ENCODE assay signal across 8 cellular contexts in the genomic region with DNA sequence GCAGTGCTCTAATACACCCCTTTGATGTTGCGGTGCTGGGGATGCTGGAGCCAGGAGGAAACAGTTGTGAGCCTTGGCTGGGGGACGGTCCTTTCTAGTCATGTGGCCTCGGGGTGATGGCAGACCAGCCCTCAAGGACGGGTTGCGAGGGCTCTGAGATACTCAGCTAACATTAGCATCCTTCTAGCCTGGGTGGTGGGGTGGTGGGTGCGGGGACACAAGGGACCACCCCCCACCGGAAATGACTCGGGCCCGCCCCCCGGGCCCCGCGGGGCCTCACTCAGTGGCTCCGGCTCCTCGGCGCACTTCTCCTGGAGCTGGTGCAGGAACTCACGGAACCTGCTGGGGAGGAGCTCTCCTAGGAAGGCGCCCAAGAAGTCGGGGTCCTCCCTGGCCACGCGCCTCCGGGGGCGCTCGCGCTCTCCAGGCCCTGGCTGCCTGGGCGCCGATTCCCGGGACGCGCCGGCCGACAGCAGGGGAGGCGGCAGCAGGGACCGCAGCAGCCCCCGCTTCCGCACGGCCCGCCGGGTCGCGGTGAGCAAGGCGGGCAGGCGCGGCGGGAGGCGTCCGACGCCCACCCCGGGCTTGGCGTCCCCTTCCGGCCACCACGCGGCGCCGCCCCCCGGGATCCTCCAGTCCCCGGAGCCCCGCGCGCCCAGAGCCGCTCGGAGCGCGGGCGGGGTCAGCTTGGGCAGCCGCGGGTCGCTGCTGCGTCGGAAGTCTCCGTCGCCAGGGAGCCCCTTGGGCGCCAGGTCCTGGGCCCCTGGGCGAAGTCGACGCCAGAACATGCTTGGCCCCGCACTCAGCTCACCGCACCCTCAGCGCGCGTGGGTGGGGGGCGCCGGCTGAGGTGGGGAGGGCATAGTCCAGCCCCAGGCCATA. TPM values are rescaled to one million over a fixed set of nuclear protein-coding genes. Genes with fewer than 3 reads are reported as not detected.
DNase-seq lines count a peak whose midpoint lies in the region; ATAC-seq lines count a peak whose summit lies in the region.

No MANE protein-coding gene starts in this region.

- no peak overlapping the region for H3K4me3 Mint-ChIP-seq in activated CD4-positive, alpha-beta T cell treated with anti-CD3 and anti-CD28 coated beads for 36 hours
- H3K4me3 Mint-ChIP-seq in activated CD4-positive, alpha-beta T cell treated with anti-CD3 and anti-CD28 coated beads, Interleukin-2, amount 10 ng/mL, durations not matched to agents 7 days and 5 days = no peak overlapping the region
- peak overlapping the region; percentile 38 to 66 for H3K4me3 Mint-ChIP-seq in stimulated activated naive CD8-positive, alpha-beta T cell treated with anti-CD3 and anti-CD28 coated beads, Interleukin-15, amount 100 ng/mL, for 72 hours

- H3K4me1 Mint-ChIP-seq in activated CD4-positive, alpha-beta T cell treated with anti-CD3 and anti-CD28 coated beads for 36 hours = peaks cover 17% of the 10 kb centered on the region
- peaks cover 13% of the 10 kb centered on the region for H3K4me1 Mint-ChIP-seq in activated CD4-positive, alpha-beta T cell treated with anti-CD3 and anti-CD28 coated beads, Interleukin-2, amount 10 ng/mL, durations not matched to agents 7 days and 5 days
- H3K4me1 Mint-ChIP-seq in stimulated activated naive CD8-positive, alpha-beta T cell treated with anti-CD3 and anti-CD28 coated beads, Interleukin-15, amount 100 ng/mL, for 72 hours = peaks cover 21% of the 10 kb centered on the region

- intact Hi-C loops in activated CD4-positive, alpha-beta T cell treated with anti-CD3 and anti-CD28 coated beads for 36 hours (cut with DNase I, micrococcal nuclease) = no loop called here

- H3K9me3 ChIP-seq in adipocyte (ENCODE audit: control insufficient read depth, low read length) = no peaks in the 10 kb centered on the region

- no peaks in the 10 kb centered on the region for H3K27me3 ChIP-seq in adipocyte (replicated peaks; ENCODE audit: control insufficient read depth, insufficient read depth, low read length)

- DNase-seq in activated CD4-positive, alpha-beta T cell treated with anti-CD3 and anti-CD28 coated beads for 36 hours = peak; percentile 39
- DNase-seq in activated CD4-positive, alpha-beta T cell treated with anti-CD3 and anti-CD28 coated beads, Interleukin-2, amount 10 ng/mL, durations not matched to agents 7 days and 5 days = no peak
- DNase-seq in adipocyte (ENCODE audit: low read depth) (peak; percentile 70), iPS-NIHi11 (ENCODE audit: low spot score) (peak; percentile 54), NCI-H2107 treated with DMSO at 0.1 percent for 48 hours (lab: John Stamatoyannopoulos, UW; ENCODE audit: unreplicated experiment) (no peak), kidney tubule cell (ENCODE audit: low spot score) (no peak)
- DNase-seq in stimulated activated naive CD8-positive, alpha-beta T cell treated with anti-CD3 and anti-CD28 coated beads, Interleukin-15, amount 100 ng/mL, for 72 hours = no peak

- POLR2A ChIA-PET in activated CD4-positive, alpha-beta T cell treated with anti-CD3 and anti-CD28 coated beads for 36 hours (lab: Charles Lee) = interaction anchor here (0.6 kb wide), 1 partner anchor 456 kb away, joined by 3 read pairs; no protein-coding TSS in a partner anchor
- POLR2A ChIA-PET in activated CD4-positive, alpha-beta T cell treated with anti-CD3 and anti-CD28 coated beads, Interleukin-2, amount 10 ng/mL, durations not matched to agents 7 days and 5 days (lab: Charles Lee) = no interaction called here

- H3K9ac ChIP-seq in adipocyte (ENCODE audit: low read length) = peak overlapping the region; percentile 83

- H3K27ac Mint-ChIP-seq in activated CD4-positive, alpha-beta T cell treated with anti-CD3 and anti-CD28 coated beads for 36 hours = no peak overlapping the region
- no peak overlapping the region for H3K27ac Mint-ChIP-seq in activated CD4-positive, alpha-beta T cell treated with anti-CD3 and anti-CD28 coated beads, Interleukin-2, amount 10 ng/mL, durations not matched to agents 7 days and 5 days
- H3K27ac Mint-ChIP-seq in stimulated activated naive CD8-positive, alpha-beta T cell treated with anti-CD3 and anti-CD28 coated beads, Interleukin-15, amount 100 ng/mL, for 72 hours = no peak overlapping the region

- H3K36me3 Mint-ChIP-seq in activated CD4-positive, alpha-beta T cell treated with anti-CD3 and anti-CD28 coated beads for 36 hours (ENCODE audit: low read depth) = no peaks in the 10 kb centered on the region
- H3K36me3 Mint-ChIP-seq in activated CD4-positive, alpha-beta T cell treated with anti-CD3 and anti-CD28 coated beads, Interleukin-2, amount 10 ng/mL, durations not matched to agents 7 days and 5 days (ENCODE audit: low read depth) = peaks cover 1% of the 10 kb centered on the region

- no peak for ATAC-seq in activated CD4-positive, alpha-beta T cell treated with anti-CD3 and anti-CD28 coated beads for 36 hours
- peak; percentile 39 for ATAC-seq in stimulated activated naive CD8-positive, alpha-beta T cell treated with anti-CD3 and anti-CD28 coated beads, Interleukin-15, amount 100 ng/mL, for 72 hours
- ATAC-seq in GM21390 (IDR thresholded peaks at IDR 0.05; ENCODE audit: unreplicated experiment) = no peak

- H3K4me3 ChIP-seq in adipocyte (ENCODE audit: low read length) = peak overlapping the region; percentile 77

- CTCF ChIA-PET in activated CD4-positive, alpha-beta T cell treated with anti-CD3 and anti-CD28 coated beads for 36 hours (lab: Charles Lee) = interaction anchor here (0.8 to 8.5 kb wide), 4 partner anchors 9 to 483 kb away, joined by 3 to 96 read pairs (median 5); no protein-coding TSS in a partner anchor
- CTCF ChIA-PET in activated CD4-positive, alpha-beta T cell treated with anti-CD3 and anti-CD28 coated beads, Interleukin-2, amount 10 ng/mL, durations not matched to agents 7 days and 5 days (lab: Charles Lee) = interaction anchor here (0.6 to 3.5 kb wide), 6 partner anchors 9 to 488 kb away, joined by 3 to 17 read pairs (median 6); partner anchors contain the start of gene ASB6

- H3K27me3 Mint-ChIP-seq in activated CD4-positive, alpha-beta T cell treated with anti-CD3 and anti-CD28 coated beads for 36 hours = peaks cover 21% of the 10 kb centered on the region
- peaks cover 32% of the 10 kb centered on the region for H3K27me3 Mint-ChIP-seq in activated CD4-positive, alpha-beta T cell treated with anti-CD3 and anti-CD28 coated beads, Interleukin-2, amount 10 ng/mL, durations not matched to agents 7 days and 5 days
- peaks cover 49% of the 10 kb centered on the region for H3K27me3 Mint-ChIP-seq in stimulated activated naive CD8-positive, alpha-beta T cell treated with anti-CD3 and anti-CD28 coated beads, Interleukin-15, amount 100 ng/mL, for 72 hours

- H3K9me3 Mint-ChIP-seq in activated CD4-positive, alpha-beta T cell treated with anti-CD3 and anti-CD28 coated beads for 36 hours (ENCODE audit: low read depth) = no peaks in the 10 kb centered on the region
- no peaks in the 10 kb centered on the region for H3K9me3 Mint-ChIP-seq in activated CD4-positive, alpha-beta T cell treated with anti-CD3 and anti-CD28 coated beads, Interleukin-2, amount 10 ng/mL, durations not matched to agents 7 days and 5 days
- peaks cover 0 to 4% of the 10 kb centered on the region in 2 donors for H3K9me3 Mint-ChIP-seq in stimulated activated naive CD8-positive, alpha-beta T cell treated with anti-CD3 and anti-CD28 coated beads, Interleukin-15, amount 100 ng/mL, for 72 hours

- peaks cover 14% of the 10 kb centered on the region for H3K4me1 ChIP-seq in adipocyte (ENCODE audit: control insufficient read depth, insufficient read depth, low read length)

- H3K36me3 ChIP-seq in adipocyte (ENCODE audit: control insufficient read depth, insufficient read depth, low read length, severe bottlenecking) = no peaks in the 10 kb centered on the region

RNA-seq across cellular contexts. Expression of gene C9orf50, which starts 0.9 kb away (rescaled TPM):
- total RNA-seq in activated CD4-positive, alpha-beta T cell treated with anti-CD3 and anti-CD28 coated beads for 36 hours = not detected
- not detected for total RNA-seq in activated CD4-positive, alpha-beta T cell treated with anti-CD3 and anti-CD28 coated beads, Interleukin-2, amount 10 ng/mL, durations not matched to agents 7 days and 5 days

RNA-seq across cellular contexts. Expression of gene NTMT1, which starts 5.9 kb away (rescaled TPM):
- 10 to 100 TPM; 50.1 to 69.2 TPM for total RNA-seq in activated CD4-positive, alpha-beta T cell treated with anti-CD3 and anti-CD28 coated beads for 36 hours
- total RNA-seq in activated CD4-positive, alpha-beta T cell treated with anti-CD3 and anti-CD28 coated beads, Interleukin-2, amount 10 ng/mL, durations not matched to agents 7 days and 5 days = 10 to 100 TPM; 28.5 to 33.9 TPM

RNA-seq across cellular contexts. Expression of gene ASB6, which starts 21.9 kb away (rescaled TPM):
- total RNA-seq in activated CD4-positive, alpha-beta T cell treated with anti-CD3 and anti-CD28 coated beads for 36 hours = 10 to 100 TPM; 13.4 to 15.0 TPM
- total RNA-seq in activated CD4-positive, alpha-beta T cell treated with anti-CD3 and anti-CD28 coated beads, Interleukin-2, amount 10 ng/mL, durations not matched to agents 7 days and 5 days = 10 to 100 TPM; 24.1 to 26.6 TPM

RNA-seq across cellular contexts. Expression of gene PRRX2, which starts 45.4 kb away (rescaled TPM):
- total RNA-seq in activated CD4-positive, alpha-beta T cell treated with anti-CD3 and anti-CD28 coated beads for 36 hours = under 1 TPM; 0.49 to 0.57 TPM
- under 1 TPM in 1 of 2 experiments, not detected in 1; 0.15 TPM for total RNA-seq in activated CD4-positive, alpha-beta T cell treated with anti-CD3 and anti-CD28 coated beads, Interleukin-2, amount 10 ng/mL, durations not matched to agents 7 days and 5 days

Comparison
In these comparisons a context has a peak if more than half of its experiments do, and no peak if none do; other contexts are left out.
1. DNase-seq: peak in activated CD4-positive, alpha-beta T cell treated with anti-CD3 and anti-CD28 coated beads for 36 hours (single experiment), adipocyte (single experiment) and iPS-NIHi11 (single experiment); none in activated CD4-positive, alpha-beta T cell treated with anti-CD3 and anti-CD28 coated beads, Interleukin-2, amount 10 ng/mL, durations not matched to agents 7 days and 5 days (single experiment), stimulated activated naive CD8-positive, alpha-beta T cell treated with anti-CD3 and anti-CD28 coated beads, Interleukin-15, amount 100 ng/mL, for 72 hours (0 of 2), NCI-H2107 treated with DMSO at 0.1 percent for 48 hours (single experiment) and kidney tubule cell (single experiment).
2. H3K4me3 Mint-ChIP-seq: peak in stimulated activated naive CD8-positive, alpha-beta T cell treated with anti-CD3 and anti-CD28 coated beads, Interleukin-15, amount 100 ng/mL, for 72 hours (2 of 2); none in activated CD4-positive, alpha-beta T cell treated with anti-CD3 and anti-CD28 coated beads for 36 hours (single experiment) and activated CD4-positive, alpha-beta T cell treated with anti-CD3 and anti-CD28 coated beads, Interleukin-2, amount 10 ng/mL, durations not matched to agents 7 days and 5 days (single experiment).